In the genomic region with DNA sequence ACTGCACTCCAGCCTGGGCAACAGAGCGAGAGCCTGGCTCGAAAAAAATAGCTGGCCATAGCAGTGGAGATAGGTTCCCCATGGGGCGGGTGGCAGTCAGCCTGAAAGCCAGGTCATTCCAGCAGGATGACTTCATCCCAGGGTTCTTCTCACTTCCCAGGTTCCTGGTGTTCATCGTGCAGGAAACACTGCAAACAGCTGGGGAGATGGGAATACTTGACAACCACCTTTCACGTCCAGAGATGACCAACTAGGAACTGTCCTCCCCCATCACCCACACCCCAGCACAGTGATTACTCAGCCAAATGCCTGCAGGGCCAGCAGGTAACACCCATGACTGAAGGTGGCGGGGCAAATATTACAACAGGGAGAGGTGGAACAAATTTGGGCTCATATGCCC, we compare ENCODE assay signal across 11 cellular contexts. TPM values are rescaled to one million over a fixed set of nuclear protein-coding genes. Genes with fewer than 3 reads are reported as not detected.
DNase-seq lines count a peak whose midpoint lies in the region; ATAC-seq and TF ChIP-seq lines count a peak whose summit lies in the region.
"Had no signal": no experiment of that assay in that cellular context is flagged by ENCODE, and none has a peak within 500 bp of the region (broad histone marks: within the 10 kb centered on the region; RNA-seq: fewer than 3 reads in every experiment).

No MANE protein-coding gene starts in this region.

- TF ChIP-seq CTCF in type B pancreatic cell (conservative IDR thresholded peaks at IDR 0.05): no peak

- no peak overlapping the region for H3K27ac ChIP-seq in SJCRH30
- no peak overlapping the region for H3K27ac ChIP-seq in iPS-20b (ENCODE audit: low read length)

- H3K4me1 Mint-ChIP-seq in type B pancreatic cell (ENCODE audit: unreplicated experiment): peaks cover 10% of the 10 kb centered on the region
- peaks cover 8% of the 10 kb centered on the region for H3K4me1 Mint-ChIP-seq in activated CD8-positive, alpha-beta T cell treated with anti-CD3 and anti-CD28 coated beads, Interleukin-2, amount 10 ng/mL, durations not matched to agents 7 days and 5 days (ENCODE audit: low read depth)

- H3K27me3 ChIP-seq in SJCRH30 (no peaks in the 10 kb centered on the region), iPS-20b (ENCODE audit: insufficient read depth, low read length) (no peaks in the 10 kb centered on the region)

- peak; percentile 51 for DNase-seq in DMS53 (lab: John Stamatoyannopoulos, UW)
- no peak for DNase-seq in DMS53 treated with DMSO at 0.1 percent for 48 hours (lab: John Stamatoyannopoulos, UW; ENCODE audit: unreplicated experiment)
- peak; percentile 29 to 35 for DNase-seq in SJCRH30
- no peak for DNase-seq in type B pancreatic cell (ENCODE audit: extremely low spot score, unreplicated experiment)
- no peak for DNase-seq in activated CD8-positive, alpha-beta T cell treated with anti-CD3 and anti-CD28 coated beads, Interleukin-2, amount 10 ng/mL, durations not matched to agents 7 days and 5 days
- DNase-seq: naive thymus-derived CD4-positive, alpha-beta T cell; SIG-M5; stimulated activated CD4-positive, alpha-beta T cell treated with anti-CD3 and anti-CD28 coated beads, Interleukin-4, amount 100 ng/mL, for 1 hour had no signal

- H3K36me3 Mint-ChIP-seq in type B pancreatic cell: no peaks in the 10 kb centered on the region
- H3K36me3 Mint-ChIP-seq in activated CD8-positive, alpha-beta T cell treated with anti-CD3 and anti-CD28 coated beads, Interleukin-2, amount 10 ng/mL, durations not matched to agents 7 days and 5 days (ENCODE audit: low read depth): no peaks in the 10 kb centered on the region

- H3K36me3 ChIP-seq in SJCRH30: no peaks in the 10 kb centered on the region
- peaks cover 22% of the 10 kb centered on the region for H3K36me3 ChIP-seq in iPS-20b (ENCODE audit: insufficient read depth, low read depth, low read length)

- no peaks in the 10 kb centered on the region for H3K9me3 ChIP-seq in SJCRH30 (replicated peaks)
- no peaks in the 10 kb centered on the region for H3K9me3 ChIP-seq in iPS-20b (ENCODE audit: insufficient read depth, low read depth, low read length)

- CTCF ChIA-PET in activated CD8-positive, alpha-beta T cell treated with anti-CD3 and anti-CD28 coated beads, Interleukin-2, amount 10 ng/mL, durations not matched to agents 7 days and 5 days (lab: Charles Lee): interaction anchor here (1.0 to 1.5 kb wide), 2 partner anchors 13 to 37 kb away, joined by 3 to 4 read pairs; no protein-coding TSS in a partner anchor

- H3K27ac Mint-ChIP-seq in type B pancreatic cell: peak overlapping the region; percentile 68
- no peak overlapping the region for H3K27ac Mint-ChIP-seq in activated CD8-positive, alpha-beta T cell treated with anti-CD3 and anti-CD28 coated beads, Interleukin-2, amount 10 ng/mL, durations not matched to agents 7 days and 5 days
- H3K27ac Mint-ChIP-seq: naive thymus-derived CD4-positive, alpha-beta T cell had no signal

- POLR2A ChIA-PET in activated CD8-positive, alpha-beta T cell treated with anti-CD3 and anti-CD28 coated beads, Interleukin-2, amount 10 ng/mL, durations not matched to agents 7 days and 5 days (lab: Charles Lee): no interaction called here

- no peaks in the 10 kb centered on the region for H3K27me3 Mint-ChIP-seq in type B pancreatic cell
- peaks cover 21% of the 10 kb centered on the region for H3K27me3 Mint-ChIP-seq in activated CD8-positive, alpha-beta T cell treated with anti-CD3 and anti-CD28 coated beads, Interleukin-2, amount 10 ng/mL, durations not matched to agents 7 days and 5 days (ENCODE audit: low read depth)

- no peaks in the 10 kb centered on the region for H3K9me3 Mint-ChIP-seq in type B pancreatic cell
- no peaks in the 10 kb centered on the region for H3K9me3 Mint-ChIP-seq in activated CD8-positive, alpha-beta T cell treated with anti-CD3 and anti-CD28 coated beads, Interleukin-2, amount 10 ng/mL, durations not matched to agents 7 days and 5 days (ENCODE audit: insufficient read depth)
- H3K9me3 Mint-ChIP-seq: naive thymus-derived CD4-positive, alpha-beta T cell had no signal

- H3K4me1 ChIP-seq in SJCRH30 (no peaks in the 10 kb centered on the region), iPS-20b (ENCODE audit: insufficient read depth, low read length) (peaks cover 15% of the 10 kb centered on the region; the same call in 1 of the 2 replicates)

- H3K9ac ChIP-seq in iPS-20b (ENCODE audit: low read depth, low read length): peak overlapping the region; percentile 92; the same call in 1 of the 2 replicates

- no peak for ATAC-seq in activated CD8-positive, alpha-beta T cell treated with anti-CD3 and anti-CD28 coated beads, Interleukin-2, amount 10 ng/mL, durations not matched to agents 7 days and 5 days
- ATAC-seq in GM18511 (IDR thresholded peaks at IDR 0.05; ENCODE audit: unreplicated experiment): no peak
- no peak for ATAC-seq in HG02678 (IDR thresholded peaks at IDR 0.05; ENCODE audit: unreplicated experiment)
- ATAC-seq: naive thymus-derived CD4-positive, alpha-beta T cell had no signal

- no peak overlapping the region for H3K4me3 ChIP-seq in SJCRH30
- peak overlapping the region; percentile 92 for H3K4me3 ChIP-seq in iPS-20b (ENCODE audit: low read length)

- H3K4me3 Mint-ChIP-seq in type B pancreatic cell: peak overlapping the region; percentile 97
- no peak overlapping the region for H3K4me3 Mint-ChIP-seq in activated CD8-positive, alpha-beta T cell treated with anti-CD3 and anti-CD28 coated beads, Interleukin-2, amount 10 ng/mL, durations not matched to agents 7 days and 5 days

RNA-seq across cellular contexts. Expression of gene VSIG10, which starts 1.7 kb away (rescaled TPM):
- total RNA-seq in SJCRH30 (2014; rRNA removed; shearing (Covaris generic)): 18.0 and 24.3 TPM in 2 replicates
- total RNA-seq in type B pancreatic cell (ENCODE audit: low replicate concordance): 45.1 and 105 TPM in 2 replicates
- 1 to 10 TPM; 7.5 to 8.2 TPM for total RNA-seq in activated CD8-positive, alpha-beta T cell treated with anti-CD3 and anti-CD28 coated beads, Interleukin-2, amount 10 ng/mL, durations not matched to agents 7 days and 5 days

RNA-seq across cellular contexts. Expression of gene PEBP1, which starts 33.9 kb away (rescaled TPM):
- 172 and 184 TPM in 2 replicates for total RNA-seq in SJCRH30 (2014; rRNA removed; shearing (Covaris generic))
- total RNA-seq in type B pancreatic cell (ENCODE audit: low replicate concordance): 285 and 326 TPM in 2 replicates
- 100 to 1,000 TPM; 115 to 118 TPM for total RNA-seq in activated CD8-positive, alpha-beta T cell treated with anti-CD3 and anti-CD28 coated beads, Interleukin-2, amount 10 ng/mL, durations not matched to agents 7 days and 5 days

RNA-seq across cellular contexts. Expression of gene WSB2, which starts 41.1 kb away (rescaled TPM):
- 102 and 104 TPM in 2 replicates for total RNA-seq in SJCRH30 (2014; rRNA removed; shearing (Covaris generic))
- total RNA-seq in type B pancreatic cell (ENCODE audit: low replicate concordance): 46.0 and 58.1 TPM in 2 replicates
- total RNA-seq in activated CD8-positive, alpha-beta T cell treated with anti-CD3 and anti-CD28 coated beads, Interleukin-2, amount 10 ng/mL, durations not matched to agents 7 days and 5 days: 10 to 100 TPM; 44.6 to 45.0 TPM

Comparison
In these comparisons a context has a peak if more than half of its experiments do, and no peak if none do; other contexts are left out.
1. DNase-seq: peak in DMS53 (single experiment) and SJCRH30 (2 of 2); none in DMS53 treated with DMSO at 0.1 percent for 48 hours (single experiment), type B pancreatic cell (single experiment) and activated CD8-positive, alpha-beta T cell treated with anti-CD3 and anti-CD28 coated beads, Interleukin-2, amount 10 ng/mL, durations not matched to agents 7 days and 5 days (single experiment).